Comparison of ENCODE assay signal across 14 cellular contexts in the genomic region with DNA sequence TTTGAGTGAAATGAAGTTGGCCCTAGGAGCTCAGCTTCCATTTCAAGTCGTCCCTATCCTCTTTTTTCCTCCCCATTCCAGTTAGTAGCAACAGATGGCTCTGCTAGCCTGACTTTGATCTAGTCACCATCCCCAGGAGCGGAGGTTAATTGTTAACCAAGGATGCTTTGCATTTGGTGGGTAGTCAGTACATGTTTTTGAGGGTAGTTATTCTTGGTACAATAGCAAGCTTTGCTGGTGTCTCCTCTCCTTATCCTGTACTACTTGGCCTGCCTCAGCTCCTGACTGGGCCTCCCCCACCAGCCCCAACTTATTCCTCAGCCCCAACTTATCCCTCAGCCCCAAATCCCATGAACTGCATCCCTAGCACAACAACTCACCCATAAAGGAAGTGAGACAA.
DNase-seq lines count a peak whose midpoint lies in the region; ATAC-seq and FAIRE-seq lines count a peak whose summit lies in the region.
"Had no signal": no experiment of that assay in that cellular context is flagged by ENCODE, and none has a peak within 500 bp of the region (broad histone marks: within the 10 kb centered on the region; RNA-seq: fewer than 3 reads in every experiment).

No MANE protein-coding gene starts in this region.

- no peaks in the 10 kb centered on the region for H3K27me3 ChIP-seq in endocrine pancreas (ENCODE audit: control insufficient read depth, insufficient read depth, low read length)

- H3K36me3 ChIP-seq in endocrine pancreas (ENCODE audit: control insufficient read depth, insufficient read depth, low read length) = no peaks in the 10 kb centered on the region

- no peak overlapping the region for H3K9ac ChIP-seq in endocrine pancreas (ENCODE audit: control insufficient read depth, insufficient read depth, low read length)

- H3K4me1 ChIP-seq in endocrine pancreas (ENCODE audit: control insufficient read depth, insufficient read depth, low read length) = peaks cover 15% of the 10 kb centered on the region

- H3K9me3 ChIP-seq in endocrine pancreas (ENCODE audit: control insufficient read depth, low read length) = no peaks in the 10 kb centered on the region

- peak overlapping the region; percentile 14 for H3K4me3 ChIP-seq in endocrine pancreas (ENCODE audit: control insufficient read depth, insufficient read depth, low read length)
- H3K4me3 ChIP-seq: GM12878, GM23338 had no signal

- DNase-seq in DMS 273 (lab: John Stamatoyannopoulos, UW; ENCODE audit: unreplicated experiment) = peak; percentile 34
- no peak for DNase-seq in DMS 273 treated with DMSO at 0.1 percent for 48 hours (lab: John Stamatoyannopoulos, UW)
- no peak for DNase-seq in HTR-8/SVneo (ENCODE audit: insufficient read length, low spot score)
- DNase-seq in AG08395 (ENCODE audit: low spot score) = no peak
- DNase-seq in putamen (ENCODE audit: low spot score) = no peak
- no peak for DNase-seq in EL
- DNase-seq: C1 segment of cervical spinal cord; CD4-positive, alpha-beta T cell; H7; KG1 had no signal

- no peak for ATAC-seq in GM18867 (IDR thresholded peaks at IDR 0.05; ENCODE audit: unreplicated experiment)
- ATAC-seq: GM12878, GM23338 had no signal

- peak; percentile 23 for FAIRE-seq in HTR-8/SVneo (lab: Jason Lieb, UNC)
- FAIRE-seq: GM12878 had no signal
